ENCODE assay signal across 15 cellular contexts in genomic region chr2:44137048-44137447, GRCh38. TPM values are rescaled to one million over a fixed set of nuclear protein-coding genes. Genes with fewer than 3 reads are reported as not detected.
A peak's percentile ranks its signal among the peaks of the same experiment; 100 is the strongest.
DNase-seq lines count a peak whose midpoint lies in the region; ATAC-seq and TF ChIP-seq lines count a peak whose summit lies in the region.
"Had no signal": no experiment of that assay in that cellular context is flagged by ENCODE, and none has a peak within 500 bp of the region (broad histone marks: within the 10 kb centered on the region; RNA-seq: fewer than 3 reads in every experiment).

No MANE protein-coding gene starts in this region.

- peak overlapping the region; percentile 21 for H3K9ac ChIP-seq in NT2/D1 (ENCODE audit: insufficient read length, low read depth)
- peak overlapping the region; percentile 55 for H3K9ac ChIP-seq in iPS-15b (ENCODE audit: low read depth, low read length)

- H3K27ac ChIP-seq in GM23338 (ENCODE audit: low read depth) (peak overlapping the region; percentile 98), vagina (peak overlapping the region; percentile 0)

- H3F3A ChIP-seq in GM23338 (replicated peaks; ENCODE audit: low read depth), result no peaks in the 10 kb centered on the region

- TF ChIP-seq POLR2A in vagina (IDR thresholded peaks at IDR 0.05), result no peak

- H4K20me1 ChIP-seq in GM23338 (replicated peaks; ENCODE audit: insufficient read depth), result no peaks in the 10 kb centered on the region

- H3K9me3 Mint-ChIP-seq in GM23338, result peaks cover 29% of the 10 kb centered on the region

- H3K27ac Mint-ChIP-seq in GM23338, result peak overlapping the region; percentile 97

- no peak for TF ChIP-seq CTCF in GM23338 (conservative IDR thresholded peaks at IDR 0.05; ENCODE audit: low read depth in 2 of 2)
- TF ChIP-seq CTCF in vagina (IDR thresholded peaks at IDR 0.05), result no peak

- DNase-seq in GM23338 (ENCODE audit: low spot score) (no peak), NT2/D1 (ENCODE audit: low read depth, low spot score) (no peak), vagina (ENCODE audit: extremely low spot score in 2 of 2) (no peak), NCI-H345 treated with DMSO at 0.1 percent for 48 hours (lab: John Stamatoyannopoulos, UW; ENCODE audit: unreplicated experiment) (no peak), NCI-H446 treated with DMSO at 0.1 percent for 48 hours (lab: John Stamatoyannopoulos, UW) (no peak), NCI-H1105 (lab: John Stamatoyannopoulos, UW) (no peak)
- DNase-seq: ACHN, HCEC 1CT, Karpas-422, MG63, NCI-H1092 treated with DMSO at 0.1 percent for 48 hours, NCI-H1694, NCI-H524 treated with DMSO at 0.1 percent for 48 hours, SHP77 had no signal

- no peaks in the 10 kb centered on the region for H3K9me2 ChIP-seq in GM23338 (ENCODE audit: insufficient read depth)

- H3K27me3 ChIP-seq in GM23338 (ENCODE audit: insufficient read depth) (no peaks in the 10 kb centered on the region), NT2/D1 (ENCODE audit: insufficient read depth, insufficient read length) (no peaks in the 10 kb centered on the region), iPS-15b (ENCODE audit: control insufficient read depth, insufficient read depth, low read length) (no peaks in the 10 kb centered on the region), vagina (no peaks in the 10 kb centered on the region)
- H3K27me3 ChIP-seq: MG63 had no signal

- H3K27me3 Mint-ChIP-seq in GM23338 (ENCODE audit: insufficient read depth, low read depth, poor library complexity), result peaks cover 13% of the 10 kb centered on the region

- H3K36me3 ChIP-seq in GM23338 (ENCODE audit: insufficient read depth) (no peaks in the 10 kb centered on the region), NT2/D1 (ENCODE audit: insufficient read depth, insufficient read length, low read length) (no peaks in the 10 kb centered on the region), iPS-15b (ENCODE audit: control insufficient read depth, insufficient read depth, low read length) (no peaks in the 10 kb centered on the region), vagina (no peaks in the 10 kb centered on the region)
- H3K36me3 ChIP-seq: MG63 had no signal

- H3K4me2 ChIP-seq in GM23338, result peak overlapping the region; percentile 29; the same call in 1 of the 2 replicates

- ATAC-seq in GM23338, result no peak

- intact Hi-C loops in vagina (cut with DNase I), result no loop called here

- peaks cover 15% of the 10 kb centered on the region for H3K4me1 ChIP-seq in GM23338 (ENCODE audit: insufficient read depth)
- H3K4me1 ChIP-seq in NT2/D1 (ENCODE audit: insufficient read depth, insufficient read length), result no peaks in the 10 kb centered on the region
- H3K4me1 ChIP-seq in iPS-15b (ENCODE audit: control insufficient read depth, insufficient read depth, low read length), result peaks cover 29% of the 10 kb centered on the region
- no peaks in the 10 kb centered on the region for H3K4me1 ChIP-seq in vagina

- H2AFZ ChIP-seq in GM23338, result no peak overlapping the region

- no peak overlapping the region for H3K4me3 ChIP-seq in GM23338
- H3K4me3 ChIP-seq in NT2/D1 (ENCODE audit: insufficient read length, low read depth), result no peak overlapping the region
- H3K4me3 ChIP-seq in iPS-15b (ENCODE audit: low read depth, low read length), result no peak overlapping the region
- no peak overlapping the region for H3K4me3 ChIP-seq in vagina
- H3K4me3 ChIP-seq: MG63 had no signal

- peaks cover 52% of the 10 kb centered on the region for H3K4me1 Mint-ChIP-seq in GM23338

- H3K4me3 Mint-ChIP-seq in GM23338, result no peak overlapping the region

- H3K79me2 ChIP-seq in GM23338 (replicated peaks; ENCODE audit: insufficient read depth), result no peaks in the 10 kb centered on the region

- H3K9me3 ChIP-seq in NT2/D1 (ENCODE audit: insufficient read depth, low read length), result peaks cover 43% of the 10 kb centered on the region; the same call in 1 of the 2 replicates
- H3K9me3 ChIP-seq in iPS-15b (ENCODE audit: control insufficient read depth, insufficient read depth, low read length), result no peaks in the 10 kb centered on the region
- no peaks in the 10 kb centered on the region for H3K9me3 ChIP-seq in vagina
- H3K9me3 ChIP-seq: MG63 had no signal

- peaks cover 31% of the 10 kb centered on the region for H3K36me3 Mint-ChIP-seq in GM23338 (ENCODE audit: low read depth)

TF ChIP-seq in GM23338, 12 proteins besides CTCF, POLR2A, EP300 and RAD21 (continues in another document):
- TF ChIP-seq NANOG (IDR thresholded peaks at IDR 0.05; ENCODE audit: borderline replicate concordance) (no peak), ZNF114 (CRISPR knock-in tag; IDR thresholded peaks at IDR 0.05) (no peak), EZH2phosphoT487 (IDR thresholded peaks at IDR 0.05; ENCODE audit: unreplicated experiment) (no peak), ETS1 (IDR thresholded peaks at IDR 0.05) (no peak), STAT1 (IDR thresholded peaks at IDR 0.05; ENCODE audit: unreplicated experiment) (no peak), ZNF331 (CRISPR knock-in tag; IDR thresholded peaks at IDR 0.05; ENCODE audit: low read depth) (no peak), EZH2 (IDR thresholded peaks at IDR 0.05; ENCODE audit: low read depth, unreplicated experiment) (no peak), CREB1 (CRISPR knock-in tag; IDR thresholded peaks at IDR 0.05; ENCODE audit: low read depth) (no peak), REST (IDR thresholded peaks at IDR 0.05; ENCODE audit: unreplicated experiment) (no peak)

RNA-seq across cellular contexts. Expression of gene PPM1B, which starts 31.6 kb away (rescaled TPM):
- total RNA-seq in GM23338 (2014; rRNA removed; shearing (Covaris generic)), result 134 and 137 TPM in 2 replicates
- 93.1 and 112 TPM in 2 replicates for polyA plus RNA-seq in GM23338 (2016; fragmentation: Nextera tagmentation; extraction: Ambion mirVana)
- total RNA-seq in vagina, result 32.2 TPM
